Comparison of ENCODE assay signal across 26 cellular contexts in genomic region chr9:132748450-132748849, GRCh38.
DNase-seq lines count a peak whose midpoint lies in the region; ATAC-seq and TF ChIP-seq lines count a peak whose summit lies in the region.
"Had no signal": no experiment of that assay in that cellular context is flagged by ENCODE, and none has a peak within 500 bp of the region (broad histone marks: within the 10 kb centered on the region; RNA-seq: fewer than 3 reads in every experiment).

No MANE protein-coding gene starts in this region.

- no peak overlapping the region for H3K27ac ChIP-seq in brain microvascular endothelial cell
- no peak overlapping the region for H3K27ac ChIP-seq in SJCRH30
- no peak overlapping the region for H3K27ac ChIP-seq in left lung
- H3K27ac ChIP-seq: dorsolateral prefrontal cortex, esophagus squamous epithelium, foreskin keratinocyte, heart left ventricle, suprapubic skin had no signal

- in situ Hi-C loops in brain microvascular endothelial cell (cut with HindIII; ENCODE audit: low pct_ligation_motif_present, low sequenced_read_pairs) = no loop called here

- DNase-seq in activated effector memory CD4-positive, alpha-beta T cell treated with anti-CD3 and anti-CD28 coated beads, Interleukin-2, amount 50 U/mL, for 16 hours = peak; percentile 27
- DNase-seq in activated effector memory CD4-positive, alpha-beta T cell treated with Interleukin-2 at 50 U/mL for 16 hours = no peak
- DNase-seq in brain microvascular endothelial cell (peak; percentile 34), kidney tubule cell (ENCODE audit: low spot score) (peak; percentile 6), SJCRH30 (no peak), left lung (no peak)
- DNase-seq: activated CD4-positive, alpha-beta T cell treated with anti-CD3 and anti-CD28 coated beads for 1 hour; activated CD8-positive, alpha-beta T cell treated with anti-CD3 and anti-CD28 coated beads for 36 hours; aorta; CD4-positive, alpha-beta memory T cell; central memory CD4-positive, alpha-beta T cell; esophagus squamous epithelium; foreskin keratinocyte; heart left ventricle; left cardiac atrium; NCI-H1417 treated with DMSO at 0.1 percent for 48 hours; NCI-H2081 treated with DMSO at 0.1 percent for 48 hours; NCI-H446 treated with DMSO at 0.1 percent for 48 hours; NCI-H82; SHP77 treated with DMSO at 0.1 percent for 48 hours had no signal

- H3K4me3 ChIP-seq in brain microvascular endothelial cell (ENCODE audit: low read depth, low read length) (no peak overlapping the region), SJCRH30 (no peak overlapping the region), left lung (no peak overlapping the region)
- H3K4me3 ChIP-seq: dorsolateral prefrontal cortex, esophagus squamous epithelium, heart left ventricle, suprapubic skin had no signal

- ATAC-seq in HG03045 (IDR thresholded peaks at IDR 0.05; ENCODE audit: unreplicated experiment) = no peak
- no peak for ATAC-seq in left lung
- ATAC-seq: activated CD8-positive, alpha-beta T cell treated with anti-CD3 and anti-CD28 coated beads for 36 hours; foreskin keratinocyte; HCT116; heart left ventricle; left cardiac atrium; natural killer cell treated with Interleukin-12 subunit alpha and Interleukin-12 subunit beta and Interleukin-15 and Interleukin-18, amount 100 ng/mL, for 72 hours; stimulated activated memory B cell treated with anti-CD40 and anti-IgM and Interleukin-4, amounts not matched to agents 10 μg/mL and 1 μg/mL and 100 μg/mL, for 72 hours had no signal

- H3K4me1 ChIP-seq in SJCRH30 = peaks cover 27% of the 10 kb centered on the region
- H3K4me1 ChIP-seq in left lung = no peaks in the 10 kb centered on the region
- H3K4me1 ChIP-seq: foreskin keratinocyte had no signal

- H3K36me3 ChIP-seq in brain microvascular endothelial cell (replicated peaks) = no peaks in the 10 kb centered on the region
- no peaks in the 10 kb centered on the region for H3K36me3 ChIP-seq in SJCRH30
- H3K36me3 ChIP-seq in left lung = no peaks in the 10 kb centered on the region
- H3K36me3 ChIP-seq: esophagus squamous epithelium, heart left ventricle, suprapubic skin had no signal

- no peak for TF ChIP-seq CTCF in brain microvascular endothelial cell (IDR thresholded peaks at IDR 0.05; ENCODE audit: low read depth, low read length, missing control alignments)
- TF ChIP-seq CTCF in left lung (IDR thresholded peaks at IDR 0.05) = no peak

- no peaks in the 10 kb centered on the region for H3K9me3 ChIP-seq in SJCRH30 (replicated peaks)
- no peaks in the 10 kb centered on the region for H3K9me3 ChIP-seq in left lung
- H3K9me3 ChIP-seq: esophagus squamous epithelium, heart left ventricle, suprapubic skin had no signal

- peaks cover 29% of the 10 kb centered on the region for H3K27me3 ChIP-seq in brain microvascular endothelial cell (replicated peaks)
- peaks cover 11% of the 10 kb centered on the region for H3K27me3 ChIP-seq in SJCRH30
- peaks cover 14 to 31% of the 10 kb centered on the region in 2 donors for H3K27me3 ChIP-seq in left lung

- intact Hi-C loops in left lung (cut with DNase I) = no loop called here

Comparison
In these comparisons a context has a peak if more than half of its experiments do, and no peak if none do; other contexts are left out.
1. DNase-seq: peak in activated effector memory CD4-positive, alpha-beta T cell treated with anti-CD3 and anti-CD28 coated beads, Interleukin-2, amount 50 U/mL, for 16 hours (single experiment), brain microvascular endothelial cell (single experiment) and kidney tubule cell (single experiment); none in activated effector memory CD4-positive, alpha-beta T cell treated with Interleukin-2 at 50 U/mL for 16 hours (single experiment), SJCRH30 (0 of 2) and left lung (0 of 2).